Comparison of ENCODE assay signal across 17 cellular contexts in genomic region chr6:167789358-167789757, GRCh38.
"Had no signal": no experiment of that assay in that cellular context is flagged by ENCODE, and none has a peak within 500 bp of the region (broad histone marks: within the 10 kb centered on the region; RNA-seq: fewer than 3 reads in every experiment).

No MANE protein-coding gene starts in this region.

- ATAC-seq: foreskin keratinocyte, left cardiac atrium had no signal

- H3K9me3 Mint-ChIP-seq: activated CD4-positive, alpha-beta memory T cell treated with anti-CD3 and anti-CD28 coated beads for 36 hours; activated naive CD4-positive, alpha-beta T cell treated with anti-CD3 and anti-CD28 coated beads, Interleukin-2, amount 50 U/mL, for 24 hours; immature natural killer cell; neural crest cell; stimulated activated memory B cell treated with anti-CD40 and anti-IgM and Interleukin-4, amounts not matched to agents 10 μg/mL and 1 μg/mL and 100 μg/mL, for 72 hours had no signal

- H3K4me3 Mint-ChIP-seq: activated CD4-positive, alpha-beta memory T cell treated with anti-CD3 and anti-CD28 coated beads for 36 hours; activated naive CD4-positive, alpha-beta T cell treated with anti-CD3 and anti-CD28 coated beads, Interleukin-2, amount 50 U/mL, for 24 hours; immature natural killer cell; neural crest cell; stimulated activated memory B cell treated with anti-CD40 and anti-IgM and Interleukin-4, amounts not matched to agents 10 μg/mL and 1 μg/mL and 100 μg/mL, for 72 hours had no signal

- H3K36me3 ChIP-seq: colonic mucosa, thyroid gland had no signal

- H3K27ac Mint-ChIP-seq: activated CD4-positive, alpha-beta memory T cell treated with anti-CD3 and anti-CD28 coated beads for 36 hours; activated naive CD4-positive, alpha-beta T cell treated with anti-CD3 and anti-CD28 coated beads, Interleukin-2, amount 50 U/mL, for 24 hours; immature natural killer cell; stimulated activated memory B cell treated with anti-CD40 and anti-IgM and Interleukin-4, amounts not matched to agents 10 μg/mL and 1 μg/mL and 100 μg/mL, for 72 hours had no signal

- DNase-seq: activated CD4-positive, alpha-beta memory T cell treated with anti-CD3 and anti-CD28 coated beads for 36 hours; activated CD4-positive, alpha-beta T cell treated with anti-CD3 and anti-CD28 coated beads for 1 hour; activated effector memory CD4-positive, alpha-beta T cell treated with anti-CD3 and anti-CD28 coated beads, Interleukin-2, amount 50 U/mL, for 16 hours; activated T-cell treated with anti-CD3 and anti-CD28 coated beads, Interleukin-2, amount 50 U/mL, for 48 hours; central memory CD4-positive, alpha-beta T cell; effector CD4-positive, alpha-beta T cell; foreskin keratinocyte; immature natural killer cell; left cardiac atrium; stimulated activated CD4-positive, alpha-beta T cell treated with anti-CD3 and anti-CD28 coated beads, Interleukin-2, amount 100 ng/mL, for 48 hours; thyroid gland had no signal

- H3K36me3 Mint-ChIP-seq: activated CD4-positive, alpha-beta memory T cell treated with anti-CD3 and anti-CD28 coated beads for 36 hours; activated naive CD4-positive, alpha-beta T cell treated with anti-CD3 and anti-CD28 coated beads, Interleukin-2, amount 50 U/mL, for 24 hours; immature natural killer cell; stimulated activated memory B cell treated with anti-CD40 and anti-IgM and Interleukin-4, amounts not matched to agents 10 μg/mL and 1 μg/mL and 100 μg/mL, for 72 hours had no signal

- H3K27me3 ChIP-seq: colonic mucosa, foreskin keratinocyte, thyroid gland had no signal

- H3K4me1 Mint-ChIP-seq: activated naive CD4-positive, alpha-beta T cell treated with anti-CD3 and anti-CD28 coated beads, Interleukin-2, amount 50 U/mL, for 24 hours; immature natural killer cell; stimulated activated memory B cell treated with anti-CD40 and anti-IgM and Interleukin-4, amounts not matched to agents 10 μg/mL and 1 μg/mL and 100 μg/mL, for 72 hours had no signal

- H3K4me3 ChIP-seq: colonic mucosa, lung, thyroid gland had no signal

- H3K9me3 ChIP-seq: colonic mucosa, thyroid gland had no signal

- H3K27ac ChIP-seq: colonic mucosa, foreskin keratinocyte, parathyroid adenoma, thyroid gland had no signal
